Comparison of ENCODE assay signal across 9 cellular contexts in the genomic region with DNA sequence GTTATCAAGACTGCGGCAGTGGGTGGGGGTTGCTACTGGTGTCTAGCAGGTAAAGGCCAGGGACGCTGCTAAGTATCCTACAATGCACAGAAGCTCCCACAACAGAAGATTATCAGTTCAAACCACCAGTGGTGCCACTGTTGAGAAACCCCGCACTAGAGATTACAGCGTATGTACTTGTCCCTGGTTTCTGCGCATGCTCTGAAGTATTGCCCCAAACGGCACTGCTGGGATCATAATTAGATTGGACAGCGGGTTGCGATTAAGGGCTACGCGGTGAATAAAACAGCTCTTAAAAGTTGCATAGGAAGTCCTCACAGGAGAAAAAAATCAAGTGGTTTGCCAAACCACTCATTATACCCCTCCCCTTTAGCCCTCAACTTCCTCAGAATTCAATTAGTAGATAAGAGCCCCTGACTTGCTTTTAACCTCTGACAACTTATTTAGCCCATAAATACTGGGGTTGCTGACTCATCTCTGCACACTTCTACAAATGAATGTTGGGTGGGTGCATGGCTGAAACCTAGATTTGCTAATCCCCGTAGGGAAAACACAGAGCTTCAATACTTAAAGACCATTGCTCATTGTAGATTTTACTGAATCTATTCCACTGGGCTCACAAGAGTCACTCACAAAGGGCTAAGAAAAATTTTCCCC.
DNase-seq lines count a peak whose midpoint lies in the region; ATAC-seq and TF ChIP-seq lines count a peak whose summit lies in the region.
"Had no signal": no experiment of that assay in that cellular context is flagged by ENCODE, and none has a peak within 500 bp of the region (broad histone marks: within the 10 kb centered on the region; RNA-seq: fewer than 3 reads in every experiment).

No MANE protein-coding gene starts in this region.

- H3K27me3 Mint-ChIP-seq in T-helper 1 cell treated with Interleukin-12 subunit alpha and Interleukin-12 subunit beta and Interleukin-4 antibody, amounts not matched to agents 30 μg/mL and 1 μg/mL, for 36 hours (ENCODE audit: low read depth): peaks cover 25% of the 10 kb centered on the region
- peaks cover 1% of the 10 kb centered on the region for H3K27me3 Mint-ChIP-seq in endodermal cell (ENCODE audit: insufficient read depth)

- CTCF ChIA-PET in A673 (lab: Charles Lee): interaction anchor here (0.5 kb wide), 1 partner anchor 295 kb away, joined by 6 read pairs; no protein-coding TSS in a partner anchor

- whole genome bisulfite sequencing in endodermal cell (ENCODE audit: insufficient coverage in 1 of 2, insufficient read length in 1 of 2), 2 experiments: 93 to 95% methylated on average over 9 to 11 of the region's 11 CpGs

- peak; percentile 58 for ATAC-seq in GM19023 (IDR thresholded peaks at IDR 0.05; ENCODE audit: unreplicated experiment)
- peak; percentile 60 for ATAC-seq in HG03565 (IDR thresholded peaks at IDR 0.05; ENCODE audit: unreplicated experiment)

- H3K9me3 Mint-ChIP-seq in T-helper 1 cell treated with Interleukin-12 subunit alpha and Interleukin-12 subunit beta and Interleukin-4 antibody, amounts not matched to agents 30 μg/mL and 1 μg/mL, for 36 hours: no peaks in the 10 kb centered on the region
- H3K9me3 Mint-ChIP-seq in endodermal cell: no peaks in the 10 kb centered on the region
- H3K9me3 Mint-ChIP-seq: brain had no signal

- H3K9me3 ChIP-seq in A673 (ENCODE audit: low read depth, low read length, poor library complexity, severe bottlenecking) (no peaks in the 10 kb centered on the region), endodermal cell (ENCODE audit: control insufficient read depth, low read length) (no peaks in the 10 kb centered on the region)

- no peaks in the 10 kb centered on the region for H3K36me3 Mint-ChIP-seq in T-helper 1 cell treated with Interleukin-12 subunit alpha and Interleukin-12 subunit beta and Interleukin-4 antibody, amounts not matched to agents 30 μg/mL and 1 μg/mL, for 36 hours (ENCODE audit: low read depth)
- H3K36me3 Mint-ChIP-seq in endodermal cell (ENCODE audit: low read depth): no peaks in the 10 kb centered on the region
- H3K36me3 Mint-ChIP-seq: brain had no signal

- H3K27ac Mint-ChIP-seq in T-helper 1 cell treated with Interleukin-12 subunit alpha and Interleukin-12 subunit beta and Interleukin-4 antibody, amounts not matched to agents 30 μg/mL and 1 μg/mL, for 36 hours: peak overlapping the region; percentile 66
- peak overlapping the region; percentile 7 for H3K27ac Mint-ChIP-seq in endodermal cell

- no peak overlapping the region for H3K4me3 ChIP-seq in A673 (ENCODE audit: low read depth, low read length, poor library complexity, severe bottlenecking)
- no peak overlapping the region for H3K4me3 ChIP-seq in endodermal cell (ENCODE audit: low read length)

- H3K36me3 ChIP-seq in A673 (ENCODE audit: insufficient read depth, low read length, poor library complexity, severe bottlenecking) (no peaks in the 10 kb centered on the region), endodermal cell (ENCODE audit: control insufficient read depth, insufficient read depth, low read length) (no peaks in the 10 kb centered on the region)

- no TSS peak for BruUV-seq in A673 (replicated peaks; lab: Mats Ljungman, UMichigan)

- intact Hi-C loops in A673 (cut with micrococcal nuclease; ENCODE audit: unreplicated experiment) (loop anchor here (2.0 kb wide), 1 partner anchor 328 kb away; no protein-coding TSS in a partner anchor), head of caudate nucleus (cut with DNase I) (no loop called here)

- no peak overlapping the region for H3K9ac ChIP-seq in endodermal cell (ENCODE audit: extremely low read depth, low read length, poor library complexity, severe bottlenecking)

- H3K4me1 ChIP-seq in A673 (ENCODE audit: insufficient read depth, low read length, poor library complexity, severe bottlenecking) (peaks cover 9% of the 10 kb centered on the region), endodermal cell (ENCODE audit: control insufficient read depth, insufficient read depth, low read length) (peaks cover 10% of the 10 kb centered on the region)

- TF ChIP-seq CTCF in A673 (conservative IDR thresholded peaks at IDR 0.05; ENCODE audit: low read depth, low read length) (no peak), endodermal cell (conservative IDR thresholded peaks at IDR 0.05) (no peak)

- H3K4me1 Mint-ChIP-seq in T-helper 1 cell treated with Interleukin-12 subunit alpha and Interleukin-12 subunit beta and Interleukin-4 antibody, amounts not matched to agents 30 μg/mL and 1 μg/mL, for 36 hours (ENCODE audit: low read depth): peaks cover 24% of the 10 kb centered on the region
- peaks cover 16% of the 10 kb centered on the region for H3K4me1 Mint-ChIP-seq in endodermal cell

- DNase-seq in A673 (ENCODE audit: low spot score) (peak; percentile 91), endodermal cell (peak; percentile 67), head of caudate nucleus (no peak), iPS-NIHi7 (ENCODE audit: extremely low spot score) (no peak)
- DNase-seq in stimulated activated CD8-positive, alpha-beta memory T cell treated with anti-CD3 and anti-CD28 coated beads, Interleukin-15, amount 100 ng/mL, for 48 hours (ENCODE audit: low read depth in 2 of 2): peak; percentile 31 to 47

- H3K27me3 ChIP-seq in A673 (replicated peaks; ENCODE audit: insufficient read depth, low read depth, low read length, poor library complexity) (no peaks in the 10 kb centered on the region), endodermal cell (ENCODE audit: control insufficient read depth, insufficient read depth, low read length, poor library complexity, severe bottlenecking) (no peaks in the 10 kb centered on the region)

- POLR2A ChIA-PET in A673 (lab: Charles Lee; ENCODE audit: low non-redundant PET): interaction anchor here (0.6 kb wide), 1 partner anchor 1084 kb away, joined by 3 read pairs; no protein-coding TSS in a partner anchor

- H3K27ac ChIP-seq in A673 (ENCODE audit: low read depth, low read length, poor library complexity, severe bottlenecking) (no peak overlapping the region), endodermal cell (ENCODE audit: low read depth, low read length) (no peak overlapping the region)

- peak overlapping the region; percentile 36 for H3K4me3 Mint-ChIP-seq in T-helper 1 cell treated with Interleukin-12 subunit alpha and Interleukin-12 subunit beta and Interleukin-4 antibody, amounts not matched to agents 30 μg/mL and 1 μg/mL, for 36 hours
- no peak overlapping the region for H3K4me3 Mint-ChIP-seq in endodermal cell
- H3K4me3 Mint-ChIP-seq: brain had no signal

Comparison
In these comparisons a context has a peak if more than half of its experiments do, and no peak if none do; other contexts are left out.
1. DNase-seq: peak in A673 (single experiment), endodermal cell (single experiment) and stimulated activated CD8-positive, alpha-beta memory T cell treated with anti-CD3 and anti-CD28 coated beads, Interleukin-15, amount 100 ng/mL, for 48 hours (2 of 2); none in head of caudate nucleus (0 of 42) and iPS-NIHi7 (single experiment).